ENCODE assay signal across 20 cellular contexts in genomic region chr7:108290344-108291134, GRCh38.
DNase-seq lines count a peak whose midpoint lies in the region; ATAC-seq and TF ChIP-seq lines count a peak whose summit lies in the region.
"Had no signal": no experiment of that assay in that cellular context is flagged by ENCODE, and none has a peak within 500 bp of the region (broad histone marks: within the 10 kb centered on the region; RNA-seq: fewer than 3 reads in every experiment).

No MANE protein-coding gene starts in this region.

- peak overlapping the region; percentile 61 for H3K4me2 ChIP-seq in hepatocyte

- WGBS in hepatocyte (ENCODE audit: low lambda C conversion rate, missing lambda C conversion rate) = 47% methylated on average over 7 of the region's 7 CpGs

- H3K27ac ChIP-seq in hepatocyte = peak overlapping the region; percentile 16
- H3K27ac ChIP-seq: neutrophil had no signal

- H3K4me3 Mint-ChIP-seq in WTC11 = no peak overlapping the region
- H3K4me3 Mint-ChIP-seq in endothelial cell (ENCODE audit: unreplicated experiment) = no peak overlapping the region
- H3K4me3 Mint-ChIP-seq: T-cell had no signal

- peaks cover 19% of the 10 kb centered on the region for H3K4me1 Mint-ChIP-seq in WTC11
- H3K4me1 Mint-ChIP-seq in endothelial cell (ENCODE audit: unreplicated experiment) = peaks cover 11% of the 10 kb centered on the region
- H3K4me1 Mint-ChIP-seq: T-cell had no signal

- H3K4me3 ChIP-seq in BE2C (ENCODE audit: low read depth, low read length) = peak overlapping the region; percentile 23
- no peak overlapping the region for H3K4me3 ChIP-seq in hepatocyte

- H3K27me3 ChIP-seq in BE2C (no peaks in the 10 kb centered on the region), hepatocyte (no peaks in the 10 kb centered on the region)
- H3K27me3 ChIP-seq: neutrophil had no signal

- 0 out of 2 replicates have a peak overlapping the region, but pooled peaks have one; percentile 39 for H3K27ac Mint-ChIP-seq in WTC11
- H3K27ac Mint-ChIP-seq in endothelial cell (ENCODE audit: unreplicated experiment) = no peak overlapping the region
- H3K27ac Mint-ChIP-seq: T-cell had no signal

- DNase-seq in BE2C (peak; percentile 60), NCI-H2081 treated with DMSO at 0.1 percent for 48 hours (lab: John Stamatoyannopoulos, UW) (peak; percentile 42), WTC11 (ENCODE audit: low spot score) (no peak), hepatocyte (ENCODE audit: low spot score) (no peak), endothelial cell (ENCODE audit: low spot score) (no peak), AML-193 (lab: John Stamatoyannopoulos, UW) (no peak)
- DNase-seq in stimulated activated CD4-positive, alpha-beta T cell treated with anti-CD3 and anti-CD28 coated beads, Interleukin-2, amount 100 ng/mL, for 48 hours = no peak
- DNase-seq: activated CD4-positive, CD25-positive, alpha-beta regulatory T cell; activated CD8-positive, alpha-beta memory T cell treated with anti-CD3 and anti-CD28 coated beads for 24 hours; cortex of kidney; HCEC 1CT; kidney glomerular epithelial cell; midbrain; NCI-H187; right cardiac atrium; RPMI8226; T-cell had no signal

- no peaks in the 10 kb centered on the region for H3K36me3 ChIP-seq in BE2C
- H3K36me3 ChIP-seq in hepatocyte (replicated peaks; ENCODE audit: insufficient read depth, low read depth) = no peaks in the 10 kb centered on the region
- H3K36me3 ChIP-seq: neutrophil had no signal

- H3K9me3 Mint-ChIP-seq in WTC11 (peaks cover 7% of the 10 kb centered on the region; the same call in 1 of the 2 replicates), endothelial cell (ENCODE audit: unreplicated experiment) (no peaks in the 10 kb centered on the region)

- no peaks in the 10 kb centered on the region for H3K27me3 Mint-ChIP-seq in WTC11 (ENCODE audit: low read depth)
- H3K27me3 Mint-ChIP-seq in endothelial cell (ENCODE audit: unreplicated experiment) = peaks cover 3% of the 10 kb centered on the region

- no peaks in the 10 kb centered on the region for H3K9me2 ChIP-seq in hepatocyte (replicated peaks; ENCODE audit: insufficient read depth)

- H4K20me1 ChIP-seq in hepatocyte (ENCODE audit: insufficient read depth, poor library complexity, severe bottlenecking) = no peaks in the 10 kb centered on the region

- CTCF ChIA-PET in WTC11 (lab: Charles Lee) = no interaction called here

- H3K36me3 Mint-ChIP-seq in WTC11 = no peaks in the 10 kb centered on the region
- H3K36me3 Mint-ChIP-seq in endothelial cell (ENCODE audit: low read depth, unreplicated experiment) = no peaks in the 10 kb centered on the region
- H3K36me3 Mint-ChIP-seq: T-cell had no signal

- POLR2A ChIA-PET in WTC11 (lab: Charles Lee) = no interaction called here

- ATAC-seq in WTC11 (no peak; the same call in 1 of the 2 replicates), GM19395 (IDR thresholded peaks at IDR 0.05; ENCODE audit: unreplicated experiment) (no peak)
- ATAC-seq: esophagus mucosa, right cardiac atrium, T-cell had no signal

- H3K79me2 ChIP-seq in hepatocyte = no peaks in the 10 kb centered on the region

- H3K4me1 ChIP-seq in BE2C (peaks cover 50% of the 10 kb centered on the region), hepatocyte (ENCODE audit: insufficient read depth) (peaks cover 24% of the 10 kb centered on the region)

- no peak for TF ChIP-seq CTCF in BE2C (IDR thresholded peaks at IDR 0.05; ENCODE audit: low read depth, low read length)
- no peak for TF ChIP-seq CTCF in WTC11 (IDR thresholded peaks at IDR 0.05)
- no peak for TF ChIP-seq CTCF in hepatocyte (IDR thresholded peaks at IDR 0.05; ENCODE audit: poor library complexity)
- TF ChIP-seq CTCF in endothelial cell (IDR thresholded peaks at IDR 0.05; ENCODE audit: unreplicated experiment) = no peak

- H3K9me3 ChIP-seq in BE2C = no peaks in the 10 kb centered on the region
- no peaks in the 10 kb centered on the region for H3K9me3 ChIP-seq in hepatocyte (ENCODE audit: low read depth)
- H3K9me3 ChIP-seq: neutrophil had no signal

- H2AFZ ChIP-seq in hepatocyte = no peak overlapping the region

TF ChIP-seq in WTC11, 78 proteins besides CTCF, POLR2A, EP300 and RAD21:
- TF ChIP-seq IRF2 (CRISPR knock-in tag; IDR thresholded peaks at IDR 0.05; ENCODE audit: borderline replicate concordance, low read depth) = no peak
- TF ChIP-seq STAT6 (CRISPR knock-in tag; conservative IDR thresholded peaks at IDR 0.05; ENCODE audit: low read depth) = no peak
- TF ChIP-seq ZNF281 (CRISPR knock-in tag; IDR thresholded peaks at IDR 0.05) = no peak
- no peak for TF ChIP-seq ESRRA (CRISPR knock-in tag; IDR thresholded peaks at IDR 0.05; ENCODE audit: borderline replicate concordance)
- no peak for TF ChIP-seq CREB1 (CRISPR knock-in tag; IDR thresholded peaks at IDR 0.05)
- TF ChIP-seq ATF2 (CRISPR knock-in tag; IDR thresholded peaks at IDR 0.05; ENCODE audit: borderline replicate concordance, low read depth) = no peak
- TF ChIP-seq PRDM15 (CRISPR knock-in tag; IDR thresholded peaks at IDR 0.05) = no peak
- no peak for TF ChIP-seq OVOL2 (CRISPR knock-in tag; IDR thresholded peaks at IDR 0.05; ENCODE audit: borderline replicate concordance)

Comparison
In these comparisons a context has a peak if more than half of its experiments do, and no peak if none do; other contexts are left out.
1. DNase-seq: peak in BE2C (single experiment) and NCI-H2081 treated with DMSO at 0.1 percent for 48 hours (single experiment); none in WTC11 (single experiment), hepatocyte (single experiment), stimulated activated CD4-positive, alpha-beta T cell treated with anti-CD3 and anti-CD28 coated beads, Interleukin-2, amount 100 ng/mL, for 48 hours (0 of 2), endothelial cell (single experiment) and AML-193 (0 of 2).